Comparison of ENCODE assay signal across 20 cellular contexts in genomic region chr10:131141645-131142445, GRCh38.
DNase-seq lines count a peak whose midpoint lies in the region; FAIRE-seq and TF ChIP-seq lines count a peak whose summit lies in the region.
"Had no signal": no experiment of that assay in that cellular context is flagged by ENCODE, and none has a peak within 500 bp of the region (broad histone marks: within the 10 kb centered on the region; RNA-seq: fewer than 3 reads in every experiment).

No MANE protein-coding gene starts in this region.

- peaks cover 0 to 3% (median 0%) of the 10 kb centered on the region in 4 donors for H3K9me3 ChIP-seq in Peyer's patch
- H3K9me3 ChIP-seq: uterus had no signal

- H3K4me1 Mint-ChIP-seq in chondrocyte (ENCODE audit: low read depth), result no peaks in the 10 kb centered on the region
- H3K4me1 Mint-ChIP-seq in activated naive CD8-positive, alpha-beta T cell treated with anti-CD3 and anti-CD28 coated beads for 36 hours, result no peaks in the 10 kb centered on the region
- H3K4me1 Mint-ChIP-seq: activated CD4-positive, alpha-beta memory T cell treated with anti-CD3 and anti-CD28 coated beads, Interleukin-2, amount 10 ng/mL, durations not matched to agents 7 days and 5 days; activated naive CD8-positive, alpha-beta T cell treated with anti-CD3 and anti-CD28 coated beads, Interleukin-2, amount 10 ng/mL, durations not matched to agents 7 days and 5 days; CD14-positive monocyte; memory B cell had no signal

- TF ChIP-seq CTCF in D721Med (IDR thresholded peaks at IDR 0.05; ENCODE audit: insufficient read depth, missing control alignments) (no peak), Peyer's patch (IDR thresholded peaks at IDR 0.05) (no peak), chondrocyte (IDR thresholded peaks at IDR 0.05) (no peak)

- H3K27me3 Mint-ChIP-seq in chondrocyte (ENCODE audit: low read depth), result no peaks in the 10 kb centered on the region
- peaks cover 3% of the 10 kb centered on the region for H3K27me3 Mint-ChIP-seq in activated naive CD8-positive, alpha-beta T cell treated with anti-CD3 and anti-CD28 coated beads for 36 hours
- H3K27me3 Mint-ChIP-seq: activated CD4-positive, alpha-beta memory T cell treated with anti-CD3 and anti-CD28 coated beads, Interleukin-2, amount 10 ng/mL, durations not matched to agents 7 days and 5 days; activated naive CD8-positive, alpha-beta T cell treated with anti-CD3 and anti-CD28 coated beads, Interleukin-2, amount 10 ng/mL, durations not matched to agents 7 days and 5 days; dendritic cell treated with granulocyte-macrophage colony-stimulating factor and Interleukin-4, amounts not matched to agents 40 ng/mL and 50 ng/mL, for 4 days; memory B cell had no signal

- H3K9me3 Mint-ChIP-seq in chondrocyte (ENCODE audit: low read depth), result peaks cover 25% of the 10 kb centered on the region
- H3K9me3 Mint-ChIP-seq in activated naive CD8-positive, alpha-beta T cell treated with anti-CD3 and anti-CD28 coated beads for 36 hours, result no peaks in the 10 kb centered on the region
- H3K9me3 Mint-ChIP-seq: activated naive CD8-positive, alpha-beta T cell treated with anti-CD3 and anti-CD28 coated beads, Interleukin-2, amount 10 ng/mL, durations not matched to agents 7 days and 5 days; activated T-cell treated with anti-CD3 and anti-CD28 coated beads, Interleukin-2, amount 50 U/mL, for 4 hours; dendritic cell treated with granulocyte-macrophage colony-stimulating factor and Interleukin-4, amounts not matched to agents 40 ng/mL and 50 ng/mL, for 4 days had no signal

- no peaks in the 10 kb centered on the region for H3K4me1 ChIP-seq in Peyer's patch
- H3K4me1 ChIP-seq: uterus had no signal

- no peak overlapping the region for H3K27ac ChIP-seq in Peyer's patch
- H3K27ac ChIP-seq: KMS-11, uterus had no signal

- H3K4me3 Mint-ChIP-seq in chondrocyte (ENCODE audit: unreplicated experiment), result no peak overlapping the region
- no peak overlapping the region for H3K4me3 Mint-ChIP-seq in activated naive CD8-positive, alpha-beta T cell treated with anti-CD3 and anti-CD28 coated beads for 36 hours
- H3K4me3 Mint-ChIP-seq: activated CD4-positive, alpha-beta memory T cell treated with anti-CD3 and anti-CD28 coated beads, Interleukin-2, amount 10 ng/mL, durations not matched to agents 7 days and 5 days; activated naive CD8-positive, alpha-beta T cell treated with anti-CD3 and anti-CD28 coated beads, Interleukin-2, amount 10 ng/mL, durations not matched to agents 7 days and 5 days; activated T-cell treated with anti-CD3 and anti-CD28 coated beads, Interleukin-2, amount 50 U/mL, for 4 hours; CD14-positive monocyte; dendritic cell treated with granulocyte-macrophage colony-stimulating factor and Interleukin-4, amounts not matched to agents 40 ng/mL and 50 ng/mL, for 4 days; memory B cell; nephron progenitor cell had no signal

- no peak overlapping the region for H3K27ac Mint-ChIP-seq in chondrocyte (ENCODE audit: unreplicated experiment)
- no peak overlapping the region for H3K27ac Mint-ChIP-seq in activated naive CD8-positive, alpha-beta T cell treated with anti-CD3 and anti-CD28 coated beads for 36 hours
- H3K27ac Mint-ChIP-seq: activated CD4-positive, alpha-beta memory T cell treated with anti-CD3 and anti-CD28 coated beads, Interleukin-2, amount 10 ng/mL, durations not matched to agents 7 days and 5 days; activated naive CD8-positive, alpha-beta T cell treated with anti-CD3 and anti-CD28 coated beads, Interleukin-2, amount 10 ng/mL, durations not matched to agents 7 days and 5 days; CD14-positive monocyte; dendritic cell treated with granulocyte-macrophage colony-stimulating factor and Interleukin-4, amounts not matched to agents 40 ng/mL and 50 ng/mL, for 4 days; memory B cell; nephron progenitor cell had no signal

- no peaks in the 10 kb centered on the region for H3K36me3 Mint-ChIP-seq in chondrocyte (ENCODE audit: low read depth)
- no peaks in the 10 kb centered on the region for H3K36me3 Mint-ChIP-seq in activated naive CD8-positive, alpha-beta T cell treated with anti-CD3 and anti-CD28 coated beads for 36 hours
- H3K36me3 Mint-ChIP-seq: activated naive CD8-positive, alpha-beta T cell treated with anti-CD3 and anti-CD28 coated beads, Interleukin-2, amount 10 ng/mL, durations not matched to agents 7 days and 5 days; CD14-positive monocyte; memory B cell had no signal

- TF ChIP-seq POLR2A in Peyer's patch (IDR thresholded peaks at IDR 0.05), result no peak

- no peak overlapping the region for H3K4me3 ChIP-seq in Peyer's patch
- H3K4me3 ChIP-seq: uterus had no signal

- no peak for FAIRE-seq in D721Med (lab: Jason Lieb, UNC)

- H3K36me3 ChIP-seq in Peyer's patch, result no peaks in the 10 kb centered on the region
- H3K36me3 ChIP-seq: uterus had no signal

- DNase-seq in DMS153 treated with DMSO at 0.1 percent for 48 hours (lab: John Stamatoyannopoulos, UW; ENCODE audit: unreplicated experiment), result peak; percentile 94
- peak; percentile 98 for DNase-seq in NCI-H146 treated with DMSO at 0.1 percent for 48 hours (lab: John Stamatoyannopoulos, UW; ENCODE audit: unreplicated experiment)
- peak; percentile 97 for DNase-seq in NCI-H510A (lab: John Stamatoyannopoulos, UW)
- DNase-seq in iPS-NIHi7 (ENCODE audit: extremely low spot score), result peak; percentile 22
- no peak for DNase-seq in D721Med (ENCODE audit: insufficient read length, low spot score)
- no peak for DNase-seq in Peyer's patch
- no peak for DNase-seq in chondrocyte (ENCODE audit: low spot score)
- no peak for DNase-seq in activated naive CD8-positive, alpha-beta T cell treated with anti-CD3 and anti-CD28 coated beads for 36 hours
- DNase-seq: activated CD4-positive, alpha-beta memory T cell treated with anti-CD3 and anti-CD28 coated beads, Interleukin-2, amount 10 ng/mL, durations not matched to agents 7 days and 5 days; activated naive CD8-positive, alpha-beta T cell treated with anti-CD3 and anti-CD28 coated beads, Interleukin-2, amount 10 ng/mL, durations not matched to agents 7 days and 5 days; activated T-cell treated with anti-CD3 and anti-CD28 coated beads, Interleukin-2, amount 50 U/mL, for 4 hours; HCEC 1CT; NCI-H226; nephron progenitor cell; PC-3; uterus had no signal

- H3K27me3 ChIP-seq in Peyer's patch, result no peaks in the 10 kb centered on the region
- H3K27me3 ChIP-seq: uterus had no signal

Comparison
In these comparisons a context has a peak if more than half of its experiments do, and no peak if none do; other contexts are left out.
1. DNase-seq: peak in DMS153 treated with DMSO at 0.1 percent for 48 hours (single experiment), NCI-H146 treated with DMSO at 0.1 percent for 48 hours (single experiment), NCI-H510A (single experiment) and iPS-NIHi7 (single experiment); none in D721Med (single experiment), Peyer's patch (0 of 3), chondrocyte (single experiment) and activated naive CD8-positive, alpha-beta T cell treated with anti-CD3 and anti-CD28 coated beads for 36 hours (single experiment).